Comparison of ENCODE assay signal across 17 cellular contexts in the genomic region with DNA sequence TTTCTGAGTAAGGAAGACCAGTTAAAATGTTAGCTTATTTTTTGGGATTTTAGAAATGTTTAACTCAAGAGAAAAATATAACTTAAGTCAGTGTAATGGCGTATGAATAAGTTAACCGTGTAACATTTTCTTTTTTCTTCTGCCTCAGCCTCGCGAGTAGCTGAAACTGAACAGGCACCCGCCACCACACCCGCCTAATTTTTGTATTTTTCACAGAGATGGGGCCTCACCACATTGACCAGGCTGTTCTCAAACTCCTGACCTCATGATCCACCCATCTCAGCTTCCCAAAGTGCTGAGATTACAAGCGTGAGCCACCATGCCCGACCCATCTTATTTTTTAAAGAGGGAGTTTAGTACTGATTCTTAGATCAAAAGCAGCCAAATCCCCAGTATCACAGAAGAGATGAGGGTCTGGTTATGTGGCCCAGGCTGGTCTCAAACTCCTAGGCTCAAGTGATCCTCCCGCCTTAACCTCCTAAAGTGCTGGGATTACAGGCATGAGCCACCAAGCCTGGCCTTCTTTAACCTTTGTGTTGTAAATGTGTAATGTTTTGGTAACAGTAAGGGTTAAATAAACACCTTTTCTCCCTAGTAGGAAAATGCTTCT.
"Had no signal": no experiment of that assay in that cellular context is flagged by ENCODE, and none has a peak within 500 bp of the region (broad histone marks: within the 10 kb centered on the region; RNA-seq: fewer than 3 reads in every experiment).

No MANE protein-coding gene starts in this region.

- H3K27ac ChIP-seq: epithelial cell of prostate, heart left ventricle, lower lobe of right lung, ovary, sigmoid colon, SJSA1, tibial artery, uterus had no signal

- H3K36me3 ChIP-seq: heart left ventricle, lower lobe of right lung, ovary, sigmoid colon, SJSA1, spleen, tibial artery, uterus had no signal

- DNase-seq: activated CD4-positive, alpha-beta T cell treated with anti-CD3 and anti-CD28 coated beads, Interleukin-2, amount 10 ng/mL, durations not matched to agents 7 days and 5 days; activated CD4-positive, CD25-positive, alpha-beta regulatory T cell; aorta; cerebellar nuclear complex; heart left ventricle; left colon; lower lobe of right lung; ovary; sigmoid colon; spleen; tibial artery; uterus had no signal

- H3K9me3 ChIP-seq: heart left ventricle, lower lobe of right lung, ovary, sigmoid colon, SJSA1, spleen, tibial artery, uterus had no signal

- H3K27me3 Mint-ChIP-seq: activated CD4-positive, alpha-beta T cell treated with anti-CD3 and anti-CD28 coated beads, Interleukin-2, amount 10 ng/mL, durations not matched to agents 7 days and 5 days; dendritic cell treated with granulocyte-macrophage colony-stimulating factor and Interleukin-4, amounts not matched to agents 40 ng/mL and 50 ng/mL, for 4 days had no signal

- H3K27me3 ChIP-seq: heart left ventricle, ovary, sigmoid colon, SJSA1, spleen, tibial artery, uterus had no signal

- H3K4me3 ChIP-seq: heart left ventricle, lower lobe of right lung, ovary, sigmoid colon, SJSA1, spleen, tibial artery, uterus had no signal

- H3K9me3 Mint-ChIP-seq: activated T-helper 2 cell treated with anti-CD3 and anti-CD28 coated beads, Interferon-gamma antibody, Interleukin-2, Interleukin-4, amounts not matched to agents 10 μg/mL and 5 μg/mL and 100 μg/mL, durations not matched to agents 14 hours and 24 hours and 36 hours; dendritic cell treated with granulocyte-macrophage colony-stimulating factor and Interleukin-4, amounts not matched to agents 40 ng/mL and 50 ng/mL, for 4 days; T-helper 2 cell treated with Interferon-gamma antibody and Interleukin-4, amounts not matched to agents 5 μg/mL and 100 μg/mL, for 36 hours had no signal

- H3K4me3 Mint-ChIP-seq: activated CD4-positive, alpha-beta T cell treated with anti-CD3 and anti-CD28 coated beads, Interleukin-2, amount 10 ng/mL, durations not matched to agents 7 days and 5 days; dendritic cell treated with granulocyte-macrophage colony-stimulating factor and Interleukin-4, amounts not matched to agents 40 ng/mL and 50 ng/mL, for 4 days; T-helper 2 cell treated with Interferon-gamma antibody and Interleukin-4, amounts not matched to agents 5 μg/mL and 100 μg/mL, for 36 hours had no signal

- ATAC-seq: heart left ventricle, left colon, lower lobe of right lung had no signal

- H3K27ac Mint-ChIP-seq: activated CD4-positive, alpha-beta T cell treated with anti-CD3 and anti-CD28 coated beads, Interleukin-2, amount 10 ng/mL, durations not matched to agents 7 days and 5 days; activated T-helper 2 cell treated with anti-CD3 and anti-CD28 coated beads, Interferon-gamma antibody, Interleukin-2, Interleukin-4, amounts not matched to agents 10 μg/mL and 5 μg/mL and 100 μg/mL, durations not matched to agents 14 hours and 24 hours and 36 hours; dendritic cell treated with granulocyte-macrophage colony-stimulating factor and Interleukin-4, amounts not matched to agents 40 ng/mL and 50 ng/mL, for 4 days had no signal

- H3K4me1 ChIP-seq: sigmoid colon, uterus had no signal
